In the genomic region with DNA sequence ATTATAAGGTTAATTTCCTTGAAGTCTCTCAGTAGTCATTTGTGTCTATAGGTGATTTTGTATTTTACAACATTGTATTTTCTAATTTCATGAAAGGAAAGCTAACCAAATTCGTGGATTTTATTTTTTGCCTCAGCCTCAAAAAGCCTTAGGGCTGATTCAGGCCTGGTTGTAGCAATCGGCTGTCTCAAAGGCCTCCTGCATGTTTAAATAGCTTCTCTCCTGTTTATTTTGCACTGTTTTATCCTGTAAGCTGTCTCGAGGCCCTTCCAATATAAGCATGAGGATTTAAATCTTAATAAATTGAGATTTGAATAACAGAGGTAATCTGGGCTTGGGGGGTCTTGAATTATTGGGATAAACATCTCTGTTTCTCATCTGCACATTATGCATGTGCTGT, we compare ENCODE assay signal across 26 cellular contexts. TPM values are rescaled to one million over a fixed set of nuclear protein-coding genes. Genes with fewer than 3 reads are reported as not detected.
DNase-seq lines count a peak whose midpoint lies in the region; ATAC-seq lines count a peak whose summit lies in the region.
"Had no signal": no experiment of that assay in that cellular context is flagged by ENCODE, and none has a peak within 500 bp of the region (broad histone marks: within the 10 kb centered on the region; RNA-seq: fewer than 3 reads in every experiment).

No MANE protein-coding gene starts in this region.

- peaks cover 89 to 98% (median 98%) of the 10 kb centered on the region in 3 donors for H3K4me1 Mint-ChIP-seq in CD8-positive, alpha-beta memory T cell
- peaks cover 80 to 100% of the 10 kb centered on the region in 2 donors for H3K4me1 Mint-ChIP-seq in immature natural killer cell
- H3K4me1 Mint-ChIP-seq in natural killer cell treated with Interleukin-12 subunit alpha and Interleukin-12 subunit beta and Interleukin-15 and Interleukin-18, amount 100 ng/mL, for 72 hours (ENCODE audit: low read depth in 2 of 2): peaks cover 70 to 82% of the 10 kb centered on the region in 2 donors

- H3K36me3 Mint-ChIP-seq in CD8-positive, alpha-beta memory T cell: peaks cover 5 to 79% (median 12%) of the 10 kb centered on the region in 3 donors
- H3K36me3 Mint-ChIP-seq in immature natural killer cell: peaks cover 4 to 9% (median 4%) of the 10 kb centered on the region in 3 donors
- peaks cover 29% of the 10 kb centered on the region for H3K36me3 Mint-ChIP-seq in natural killer cell treated with Interleukin-12 subunit alpha and Interleukin-12 subunit beta and Interleukin-15 and Interleukin-18, amount 100 ng/mL, for 72 hours

- peak overlapping the region in 7 of 8 donors; percentile 30 to 99 (median 98) for H3K27ac Mint-ChIP-seq in CD8-positive, alpha-beta memory T cell
- H3K27ac Mint-ChIP-seq in immature natural killer cell: peak overlapping the region; percentile 13 to 89 (median 61)
- H3K27ac Mint-ChIP-seq in natural killer cell treated with Interleukin-12 subunit alpha and Interleukin-12 subunit beta and Interleukin-15 and Interleukin-18, amount 100 ng/mL, for 72 hours: peak overlapping the region; percentile 84 to 87
- H3K27ac Mint-ChIP-seq: GM23338 had no signal

- CTCF ChIA-PET in CD8-positive, alpha-beta memory T cell (lab: Charles Lee): interaction anchor here (2.1 kb wide), 1 partner anchor 10 kb away, joined by 17 read pairs; no protein-coding TSS in a partner anchor

- DNase-seq in NCI-H526 treated with DMSO at 0.1 percent for 48 hours (lab: John Stamatoyannopoulos, UW): peak; percentile 18
- no peak for DNase-seq in NCI-H526 (lab: John Stamatoyannopoulos, UW)
- DNase-seq in CD8-positive, alpha-beta memory T cell: no peak
- DNase-seq in immature natural killer cell: no peak
- no peak for DNase-seq in natural killer cell treated with Interleukin-12 subunit alpha and Interleukin-12 subunit beta and Interleukin-15 and Interleukin-18, amount 100 ng/mL, for 72 hours (ENCODE audit: low spot score)
- DNase-seq in COLO829 (ENCODE audit: low spot score): no peak
- DNase-seq in H4 (ENCODE audit: low spot score): no peak
- DNase-seq in NCI-H1694 (lab: John Stamatoyannopoulos, UW): no peak
- DNase-seq: AML-193, DMS53, EL, Kasumi-1, MG63, NCI-H1092, NCI-H146, NCI-H2081 treated with DMSO at 0.1 percent for 48 hours, NCI-H510A treated with DMSO at 0.1 percent for 48 hours, PC-3, RPMI8226, SHP77 treated with DMSO at 0.1 percent for 48 hours, SK-N-SH had no signal

- H3K27me3 ChIP-seq in CD8-positive, alpha-beta memory T cell (ENCODE audit: insufficient read depth, low read length, poor library complexity, severe bottlenecking): no peaks in the 10 kb centered on the region
- H3K27me3 ChIP-seq: MG63 had no signal

- peaks cover 4% of the 10 kb centered on the region for H3K36me3 ChIP-seq in CD8-positive, alpha-beta memory T cell (ENCODE audit: insufficient read depth, low read length)
- H3K36me3 ChIP-seq: MG63 had no signal

- H3K4me3 Mint-ChIP-seq in CD8-positive, alpha-beta memory T cell: no peak overlapping the region
- no peak overlapping the region for H3K4me3 Mint-ChIP-seq in immature natural killer cell
- no peak overlapping the region for H3K4me3 Mint-ChIP-seq in natural killer cell treated with Interleukin-12 subunit alpha and Interleukin-12 subunit beta and Interleukin-15 and Interleukin-18, amount 100 ng/mL, for 72 hours
- H3K4me3 Mint-ChIP-seq: GM23338 had no signal

- POLR2A ChIA-PET in CD8-positive, alpha-beta memory T cell (lab: Charles Lee): no interaction called here

- no peaks in the 10 kb centered on the region for H3K9me3 Mint-ChIP-seq in CD8-positive, alpha-beta memory T cell
- H3K9me3 Mint-ChIP-seq in immature natural killer cell: no peaks in the 10 kb centered on the region
- no peaks in the 10 kb centered on the region for H3K9me3 Mint-ChIP-seq in natural killer cell treated with Interleukin-12 subunit alpha and Interleukin-12 subunit beta and Interleukin-15 and Interleukin-18, amount 100 ng/mL, for 72 hours
- H3K9me3 Mint-ChIP-seq: GM23338 had no signal

- no peaks in the 10 kb centered on the region for H3K27me3 Mint-ChIP-seq in CD8-positive, alpha-beta memory T cell
- peaks cover 0 to 4% (median 0%) of the 10 kb centered on the region in 3 donors for H3K27me3 Mint-ChIP-seq in immature natural killer cell (ENCODE audit: low read depth in 3 of 3)
- no peaks in the 10 kb centered on the region for H3K27me3 Mint-ChIP-seq in natural killer cell treated with Interleukin-12 subunit alpha and Interleukin-12 subunit beta and Interleukin-15 and Interleukin-18, amount 100 ng/mL, for 72 hours

- ATAC-seq in natural killer cell treated with Interleukin-12 subunit alpha and Interleukin-12 subunit beta and Interleukin-15 and Interleukin-18, amount 100 ng/mL, for 72 hours: no peak
- ATAC-seq: GM12878, GM23338, HCT116, PC-3 had no signal

- H3K4me1 ChIP-seq in CD8-positive, alpha-beta memory T cell (ENCODE audit: insufficient read depth, low read length): peaks cover 51% of the 10 kb centered on the region

- H3K4me3 ChIP-seq in CD8-positive, alpha-beta memory T cell (ENCODE audit: low read length): no peak overlapping the region
- H3K4me3 ChIP-seq: GM12878, GM23338, MG63 had no signal

- H3K27ac ChIP-seq in CD8-positive, alpha-beta memory T cell (ENCODE audit: low read depth, low read length): no peak overlapping the region
- H3K27ac ChIP-seq: 22Rv1, C4-2B had no signal

- H3K9me3 ChIP-seq in CD8-positive, alpha-beta memory T cell (ENCODE audit: low read length): no peaks in the 10 kb centered on the region
- H3K9me3 ChIP-seq: MG63, SK-N-SH had no signal

RNA-seq across cellular contexts. Expression of gene ICE2, which starts 51.7 kb away (rescaled TPM):
- total RNA-seq in CD8-positive, alpha-beta memory T cell: 10 to 100 TPM; 51.7 to 59.5 TPM
- polyA plus RNA-seq in CD8-positive, alpha-beta memory T cell: 57.5 TPM
- polyA plus RNA-seq in immature natural killer cell: 10 to 100 TPM; 26.5 to 40.7 (median 33.4) TPM
- total RNA-seq in natural killer cell treated with Interleukin-12 subunit alpha and Interleukin-12 subunit beta and Interleukin-15 and Interleukin-18, amount 100 ng/mL, for 72 hours: 10 to 100 TPM; 38.9 to 79.4 TPM
- total RNA-seq in H4 (2014; rRNA removed; shearing (Covaris generic)): 17.2 and 24.3 TPM in 2 replicates
